ENCODE assay signal across 7 cellular contexts in genomic region chr5:142479150-142479549, GRCh38.
"Had no signal": no experiment of that assay in that cellular context is flagged by ENCODE, and none has a peak within 500 bp of the region (broad histone marks: within the 10 kb centered on the region; RNA-seq: fewer than 3 reads in every experiment).

No MANE protein-coding gene starts in this region.

- H3K4me3 ChIP-seq: GM23338, HAP-1 had no signal

- H3K27ac ChIP-seq: HL-60 had no signal

- FAIRE-seq: HepG2 had no signal

- H3K4me1 Mint-ChIP-seq: IgD-negative memory B cell had no signal

- H3K9me3 ChIP-seq: HAP-1 had no signal

- H3K4me3 Mint-ChIP-seq: GM23338, HFFc6, IgD-negative memory B cell had no signal

- DNase-seq: H7, HFFc6 had no signal

- H3K4me1 ChIP-seq: HAP-1 had no signal

- H3K4me2 ChIP-seq: GM23338 had no signal

- H3K27ac Mint-ChIP-seq: GM23338, HFFc6 had no signal

- H3K36me3 ChIP-seq: HAP-1 had no signal

- H2AFZ ChIP-seq: GM23338 had no signal
